In genomic region chr3:43161684-43162512, GRCh38 we compare ENCODE assay signal across 8 cellular contexts. TPM values are rescaled to one million over a fixed set of nuclear protein-coding genes. Genes with fewer than 3 reads are reported as not detected.
DNase-seq lines count a peak whose midpoint lies in the region; ATAC-seq and TF ChIP-seq lines count a peak whose summit lies in the region.

No MANE protein-coding gene starts in this region.

- TF ChIP-seq CTCF in LNCaP clone FGC (IDR thresholded peaks at IDR 0.05; ENCODE audit: control insufficient read depth, extremely low read depth, insufficient read depth), result peak; percentile 46
- peak; percentile 9 to 63 (median 52) for TF ChIP-seq CTCF in adrenal gland (IDR thresholded peaks at IDR 0.05)
- TF ChIP-seq CTCF in hepatocyte (IDR thresholded peaks at IDR 0.05; ENCODE audit: poor library complexity), result peak; percentile 75
- peak in 1 of 2 donors; percentile 18 for TF ChIP-seq CTCF in suprapubic skin (IDR thresholded peaks at IDR 0.05)
- TF ChIP-seq CTCF in mesothelial cell of epicardium (IDR thresholded peaks at IDR 0.05; ENCODE audit: unreplicated experiment), result no peak

- 32 to 41% (median 38%) methylated on average over 6 to 9 of the region's 9 CpGs for WGBS in adrenal gland, 4 donors
- 53% methylated on average over 9 of the region's 9 CpGs for WGBS in hepatocyte (ENCODE audit: low lambda C conversion rate, missing lambda C conversion rate)
- WGBS in suprapubic skin, result 34% methylated on average over 9 of the region's 9 CpGs

- no peaks in the 10 kb centered on the region for H3K27me3 Mint-ChIP-seq in CD8-positive, alpha-beta memory T cell
- no peaks in the 10 kb centered on the region for H3K27me3 Mint-ChIP-seq in stimulated activated naive CD8-positive, alpha-beta T cell treated with anti-CD3 and anti-CD28 coated beads, Interleukin-15, amount 100 ng/mL, for 72 hours
- H3K27me3 Mint-ChIP-seq in mesothelial cell of epicardium (ENCODE audit: low read depth), result peaks cover 30% of the 10 kb centered on the region

- peak overlapping the region; percentile 32 for H3K27ac ChIP-seq in CD8-positive, alpha-beta memory T cell (ENCODE audit: low read depth, low read length)
- H3K27ac ChIP-seq in adrenal gland (no peak overlapping the region), hepatocyte (no peak overlapping the region), suprapubic skin (no peak overlapping the region)

- no peak overlapping the region for H3K4me2 ChIP-seq in hepatocyte

- H3K4me3 Mint-ChIP-seq in CD8-positive, alpha-beta memory T cell, result peak overlapping the region in 4 of 7 donors; percentile 39 to 88 (median 85)
- H3K4me3 Mint-ChIP-seq in stimulated activated naive CD8-positive, alpha-beta T cell treated with anti-CD3 and anti-CD28 coated beads, Interleukin-15, amount 100 ng/mL, for 72 hours, result peak overlapping the region in 1 of 2 donors; percentile 82
- no peak overlapping the region for H3K4me3 Mint-ChIP-seq in mesothelial cell of epicardium

- no peak overlapping the region for H2AFZ ChIP-seq in hepatocyte

- CTCF ChIA-PET in CD8-positive, alpha-beta memory T cell (lab: Charles Lee), result interaction anchor here (0.7 to 3.4 kb wide), 42 partner anchors 9 to 459 kb away, joined by 3 to 41 read pairs (median 4); partner anchors contain the start of genes ANO10 and SNRK

- H3K4me1 Mint-ChIP-seq in CD8-positive, alpha-beta memory T cell, result peaks cover 26 to 31% (median 30%) of the 10 kb centered on the region in 3 donors
- peaks cover 24% of the 10 kb centered on the region for H3K4me1 Mint-ChIP-seq in stimulated activated naive CD8-positive, alpha-beta T cell treated with anti-CD3 and anti-CD28 coated beads, Interleukin-15, amount 100 ng/mL, for 72 hours
- peaks cover 1% of the 10 kb centered on the region for H3K4me1 Mint-ChIP-seq in mesothelial cell of epicardium

- intact Hi-C loops in adrenal gland (cut with DNase I), result loop anchor here in 1 of 2 donors (5.0 kb wide), 1 partner anchor 335 kb away; no protein-coding TSS in a partner anchor

- peaks cover 0 to 14% (median 4%) of the 10 kb centered on the region in 3 donors for H3K36me3 Mint-ChIP-seq in CD8-positive, alpha-beta memory T cell
- H3K36me3 Mint-ChIP-seq in mesothelial cell of epicardium, result peaks cover 4% of the 10 kb centered on the region

- POLR2A ChIA-PET in CD8-positive, alpha-beta memory T cell (lab: Charles Lee), result interaction anchor here (0.6 to 3.9 kb wide), 7 partner anchors 17 to 1176 kb away, joined by 3 to 16 read pairs (median 3); partner anchors contain the start of gene TCAIM

- peaks cover 26% of the 10 kb centered on the region for H3K4me1 ChIP-seq in CD8-positive, alpha-beta memory T cell (ENCODE audit: insufficient read depth, low read length)
- peaks cover 0 to 7% of the 10 kb centered on the region in 2 donors for H3K4me1 ChIP-seq in adrenal gland (replicated peaks in 1 of 2)
- H3K4me1 ChIP-seq in hepatocyte (ENCODE audit: insufficient read depth), result no peaks in the 10 kb centered on the region
- H3K4me1 ChIP-seq in suprapubic skin, result no peaks in the 10 kb centered on the region

- H3K79me2 ChIP-seq in hepatocyte, result no peaks in the 10 kb centered on the region

- no peak for TF ChIP-seq POLR2A in adrenal gland (IDR thresholded peaks at IDR 0.05)
- no peak for TF ChIP-seq POLR2A in suprapubic skin (IDR thresholded peaks at IDR 0.05)

- H3K36me3 ChIP-seq in CD8-positive, alpha-beta memory T cell (ENCODE audit: insufficient read depth, low read length), result no peaks in the 10 kb centered on the region
- H3K36me3 ChIP-seq in adrenal gland (replicated peaks in 1 of 2), result no peaks in the 10 kb centered on the region
- no peaks in the 10 kb centered on the region for H3K36me3 ChIP-seq in hepatocyte (replicated peaks; ENCODE audit: insufficient read depth, low read depth)
- no peaks in the 10 kb centered on the region for H3K36me3 ChIP-seq in suprapubic skin

- no peaks in the 10 kb centered on the region for H3K27me3 ChIP-seq in CD8-positive, alpha-beta memory T cell (ENCODE audit: insufficient read depth, low read length, poor library complexity, severe bottlenecking)
- H3K27me3 ChIP-seq in adrenal gland (no peaks in the 10 kb centered on the region), hepatocyte (no peaks in the 10 kb centered on the region), suprapubic skin (no peaks in the 10 kb centered on the region)

- ATAC-seq in stimulated activated naive CD8-positive, alpha-beta T cell treated with anti-CD3 and anti-CD28 coated beads, Interleukin-15, amount 100 ng/mL, for 72 hours, result peak; percentile 69

- no peaks in the 10 kb centered on the region for H3K9me2 ChIP-seq in hepatocyte (replicated peaks; ENCODE audit: insufficient read depth)

- H3K27ac Mint-ChIP-seq in CD8-positive, alpha-beta memory T cell, result peak overlapping the region; percentile 96 to 100 (median 98)
- no peak overlapping the region for H3K27ac Mint-ChIP-seq in stimulated activated naive CD8-positive, alpha-beta T cell treated with anti-CD3 and anti-CD28 coated beads, Interleukin-15, amount 100 ng/mL, for 72 hours
- H3K27ac Mint-ChIP-seq in mesothelial cell of epicardium, result no peak overlapping the region

- no peaks in the 10 kb centered on the region for H4K20me1 ChIP-seq in hepatocyte (ENCODE audit: insufficient read depth, poor library complexity, severe bottlenecking)

- peak in 2 of 5 donors; percentile 42 to 62 for DNase-seq in CD8-positive, alpha-beta memory T cell
- peak; percentile 15 for DNase-seq in LNCaP clone FGC (ENCODE audit: low read depth)
- no peak for DNase-seq in adrenal gland
- peak; percentile 56 for DNase-seq in hepatocyte (ENCODE audit: low spot score)
- DNase-seq in stimulated activated naive CD8-positive, alpha-beta T cell treated with anti-CD3 and anti-CD28 coated beads, Interleukin-15, amount 100 ng/mL, for 72 hours, result no peak
- no peak for DNase-seq in suprapubic skin (ENCODE audit: low spot score in 2 of 2)
- no peak for DNase-seq in effector CD4-positive, alpha-beta T cell
- no peak for DNase-seq in mesothelial cell of epicardium (ENCODE audit: low spot score in 2 of 2, unreplicated experiment in 2 of 2)

- H3K9me3 ChIP-seq in CD8-positive, alpha-beta memory T cell (ENCODE audit: low read length), result peaks cover 4% of the 10 kb centered on the region
- H3K9me3 ChIP-seq in adrenal gland (replicated peaks in 1 of 3) (peaks cover 0 to 4% (median 0%) of the 10 kb centered on the region in 3 donors), hepatocyte (ENCODE audit: low read depth) (no peaks in the 10 kb centered on the region), suprapubic skin (no peaks in the 10 kb centered on the region)

- no peak overlapping the region for H3K4me3 ChIP-seq in CD8-positive, alpha-beta memory T cell (ENCODE audit: low read length)
- no peak overlapping the region for H3K4me3 ChIP-seq in LNCaP clone FGC (ENCODE audit: low read depth, low read length)
- H3K4me3 ChIP-seq in adrenal gland, result no peak overlapping the region
- no peak overlapping the region for H3K4me3 ChIP-seq in hepatocyte
- no peak overlapping the region for H3K4me3 ChIP-seq in suprapubic skin

- no peak for TF ChIP-seq EP300 in suprapubic skin (IDR thresholded peaks at IDR 0.05)

- H3K9me3 Mint-ChIP-seq in CD8-positive, alpha-beta memory T cell, result peaks cover 13 to 15% (median 13%) of the 10 kb centered on the region in 5 donors
- peaks cover 15 to 19% of the 10 kb centered on the region in 2 donors for H3K9me3 Mint-ChIP-seq in stimulated activated naive CD8-positive, alpha-beta T cell treated with anti-CD3 and anti-CD28 coated beads, Interleukin-15, amount 100 ng/mL, for 72 hours
- peaks cover 15% of the 10 kb centered on the region for H3K9me3 Mint-ChIP-seq in mesothelial cell of epicardium

RNA-seq across cellular contexts. Expression of gene POMGNT2, which starts 56.0 kb away (rescaled TPM):
- 10 to 100 TPM in 1 of 2 experiments, 1 to 10 TPM in 1; 9.7 to 11.0 TPM for total RNA-seq in CD8-positive, alpha-beta memory T cell
- polyA plus RNA-seq in CD8-positive, alpha-beta memory T cell, result 10.0 TPM
- total RNA-seq in adrenal gland, result 10 to 100 TPM; 14.5 to 44.9 (median 25.0) TPM
- polyA plus RNA-seq in adrenal gland, result 10 to 100 TPM in 2 of 3 donors, 1 to 10 TPM in 1; 6.5 to 17.6 (median 10.0) TPM
- 27.6 and 31.8 TPM in 2 replicates for total RNA-seq in hepatocyte
- polyA plus RNA-seq in hepatocyte, result 45.6 and 53.6 TPM in 2 replicates
- 10 to 100 TPM; 15.8 to 29.9 (median 24.1) TPM for total RNA-seq in suprapubic skin
- total RNA-seq in mesothelial cell of epicardium, result 18.6 to 20.5 TPM (median 19.2 TPM) in 3 replicates

Comparison
In these comparisons a context has a peak if more than half of its experiments do, and no peak if none do; other contexts are left out.
1. DNase-seq: peak in LNCaP clone FGC (single experiment) and hepatocyte (single experiment); none in adrenal gland (0 of 7), stimulated activated naive CD8-positive, alpha-beta T cell treated with anti-CD3 and anti-CD28 coated beads, Interleukin-15, amount 100 ng/mL, for 72 hours (0 of 2), suprapubic skin (0 of 2), effector CD4-positive, alpha-beta T cell (single experiment) and mesothelial cell of epicardium (0 of 2).
2. H3K27ac Mint-ChIP-seq: peak in CD8-positive, alpha-beta memory T cell (8 of 8); none in stimulated activated naive CD8-positive, alpha-beta T cell treated with anti-CD3 and anti-CD28 coated beads, Interleukin-15, amount 100 ng/mL, for 72 hours (0 of 2) and mesothelial cell of epicardium (single experiment).